ENCODE assay signal across 8 cellular contexts in genomic region chr6:32816746-32817204, GRCh38. TPM values are rescaled to one million over a fixed set of nuclear protein-coding genes. Genes with fewer than 3 reads are reported as not detected.
A peak's percentile ranks its signal among the peaks of the same experiment; 100 is the strongest.
DNase-seq lines count a peak whose midpoint lies in the region; ATAC-seq and TF ChIP-seq lines count a peak whose summit lies in the region.

TSS of gene HLA-DOB (minus strand) at chr6:32817002. CDS start at chr6:32816951, 51 bp downstream.

- no peak for DNase-seq in activated CD8-positive, alpha-beta memory T cell treated with anti-CD3 and anti-CD28 coated beads, Interleukin-2, amount 10 ng/mL, durations not matched to agents 7 days and 5 days
- no peak for DNase-seq in activated CD8-positive, alpha-beta memory T cell treated with anti-CD3 and anti-CD28 coated beads, Interleukin-2, amount 50 U/mL, for 48 hours
- peak; percentile 87 for DNase-seq in NAMALWA (ENCODE audit: low spot score)
- peak; percentile 38 for DNase-seq in fibroblast of mammary gland (ENCODE audit: low read depth)
- no peak for DNase-seq in transverse colon
- no peak for DNase-seq in NCI-H2107 treated with DMSO at 0.1 percent for 48 hours (lab: John Stamatoyannopoulos, UW; ENCODE audit: unreplicated experiment)
- DNase-seq in NCI-H1930 (lab: John Stamatoyannopoulos, UW) = no peak
- no peak for DNase-seq in stimulated activated naive CD4-positive, alpha-beta T cell (lab: John Stamatoyannopoulos, UW)

- no peak for TF ChIP-seq EP300 in transverse colon (IDR thresholded peaks at IDR 0.05; ENCODE audit: low read depth)

- H3K36me3 ChIP-seq in transverse colon = no peaks in the 10 kb centered on the region

- H3K27ac ChIP-seq in transverse colon = peak within 1 kb of the TSS in 3 of 4 donors; percentile 42 to 57 (median 52)

- no peaks in the 10 kb centered on the region for H3K27me3 ChIP-seq in transverse colon

- H3K27ac Mint-ChIP-seq in activated CD8-positive, alpha-beta memory T cell treated with anti-CD3 and anti-CD28 coated beads, Interleukin-2, amount 10 ng/mL, durations not matched to agents 7 days and 5 days = no peak within 1 kb of the TSS

- no peak for TF ChIP-seq POLR2A in transverse colon (IDR thresholded peaks at IDR 0.05)

- 24% methylated on average over 3 of the region's 3 CpGs; no CpG with 5 or more reads in 1 of the 2 donors for WGBS in transverse colon (ENCODE audit: low coverage in 1 of 2), 2 donors

- peaks cover 6% of the 10 kb centered on the region for H3K4me1 Mint-ChIP-seq in activated CD8-positive, alpha-beta memory T cell treated with anti-CD3 and anti-CD28 coated beads, Interleukin-2, amount 10 ng/mL, durations not matched to agents 7 days and 5 days

- in situ Hi-C loops in transverse colon (cut with MboI; ENCODE audit: low pct_ligation_motif_present in 1 of 4, low pct_unique_long_range_greater_than_20kb in 1 of 4, low sequenced_read_pairs in 3 of 4) = no loop called here

- no peaks in the 10 kb centered on the region for H3K4me1 ChIP-seq in transverse colon

- H3K36me3 Mint-ChIP-seq in activated CD8-positive, alpha-beta memory T cell treated with anti-CD3 and anti-CD28 coated beads, Interleukin-2, amount 10 ng/mL, durations not matched to agents 7 days and 5 days = no peaks in the 10 kb centered on the region

- TF ChIP-seq CTCF in fibroblast of mammary gland (conservative IDR thresholded peaks at IDR 0.05; ENCODE audit: control insufficient read depth, insufficient read depth, low read depth, low read length) (no peak), transverse colon (IDR thresholded peaks at IDR 0.05) (no peak)

- no peaks in the 10 kb centered on the region for H3K27me3 Mint-ChIP-seq in activated CD8-positive, alpha-beta memory T cell treated with anti-CD3 and anti-CD28 coated beads, Interleukin-2, amount 10 ng/mL, durations not matched to agents 7 days and 5 days

- H3K9me3 Mint-ChIP-seq in activated CD8-positive, alpha-beta memory T cell treated with anti-CD3 and anti-CD28 coated beads, Interleukin-2, amount 10 ng/mL, durations not matched to agents 7 days and 5 days (ENCODE audit: low read depth) = no peaks in the 10 kb centered on the region

- H3K9me3 ChIP-seq in transverse colon = no peaks in the 10 kb centered on the region

- peak; percentile 60 for ATAC-seq in activated CD8-positive, alpha-beta memory T cell treated with anti-CD3 and anti-CD28 coated beads, Interleukin-2, amount 10 ng/mL, durations not matched to agents 7 days and 5 days

- CTCF ChIA-PET in activated CD8-positive, alpha-beta memory T cell treated with anti-CD3 and anti-CD28 coated beads, Interleukin-2, amount 10 ng/mL, durations not matched to agents 7 days and 5 days (lab: Charles Lee) = no interaction called here

- H3K4me3 ChIP-seq in fibroblast of mammary gland (ENCODE audit: control insufficient read depth, low read depth, low read length) (no peak within 1 kb of the TSS), transverse colon (peak within 1 kb of the TSS in 1 of 4 donors; percentile 29)

- H3K4me3 Mint-ChIP-seq in activated CD8-positive, alpha-beta memory T cell treated with anti-CD3 and anti-CD28 coated beads, Interleukin-2, amount 10 ng/mL, durations not matched to agents 7 days and 5 days = no peak within 1 kb of the TSS

- intact Hi-C loops in transverse colon (cut with DNase I; ENCODE audit: low total_unique reads) = no loop called here

RNA-seq across cellular contexts. Expression of gene HLA-DOB, which starts in this region (rescaled TPM):
- total RNA-seq in activated CD8-positive, alpha-beta memory T cell treated with anti-CD3 and anti-CD28 coated beads, Interleukin-2, amount 10 ng/mL, durations not matched to agents 7 days and 5 days = 1 to 10 TPM; 2.7 to 3.9 TPM
- total RNA-seq in transverse colon = 1 to 10 TPM in 1 of 4 donors, not detected in 3; 5.7 TPM

Comparison
In these comparisons a context has a peak if more than half of its experiments do, and no peak if none do; other contexts are left out.
1. DNase-seq: peak in NAMALWA (single experiment) and fibroblast of mammary gland (single experiment); none in activated CD8-positive, alpha-beta memory T cell treated with anti-CD3 and anti-CD28 coated beads, Interleukin-2, amount 10 ng/mL, durations not matched to agents 7 days and 5 days (single experiment), activated CD8-positive, alpha-beta memory T cell treated with anti-CD3 and anti-CD28 coated beads, Interleukin-2, amount 50 U/mL, for 48 hours (single experiment), transverse colon (single experiment), NCI-H2107 treated with DMSO at 0.1 percent for 48 hours (single experiment), NCI-H1930 (0 of 2) and stimulated activated naive CD4-positive, alpha-beta T cell (0 of 6).